2 cellular contexts compared by ENCODE assay signal in genomic region chr11:66924272-66924671, GRCh38.
TF ChIP-seq lines count a peak whose summit lies in the region.

No MANE protein-coding gene starts in this region.

TF ChIP-seq in A549, 52 proteins besides CTCF, POLR2A, EP300 and RAD21:
- TF ChIP-seq CBX8 (IDR thresholded peaks at IDR 0.05), result no peak
- TF ChIP-seq MAFK (IDR thresholded peaks at IDR 0.05; ENCODE audit: partially characterized antibody), result peak; percentile 82

TF ChIP-seq in H1, 55 proteins besides CTCF, POLR2A, EP300 and RAD21:
- TF ChIP-seq MAFK (IDR thresholded peaks at IDR 0.05; ENCODE audit: low read depth, low read length) (peak; percentile 32; the same call in 1 of the 2 replicates), CHD7 (IDR thresholded peaks at IDR 0.05; ENCODE audit: insufficient replicate concordance, low read length) (no peak)
